19 cellular contexts compared by ENCODE assay signal in genomic region chr20:40954521-40955165, GRCh38.
"Had no signal": no experiment of that assay in that cellular context is flagged by ENCODE, and none has a peak within 500 bp of the region (broad histone marks: within the 10 kb centered on the region; RNA-seq: fewer than 3 reads in every experiment).

No MANE protein-coding gene starts in this region.

- H3K36me3 Mint-ChIP-seq: naive thymus-derived CD8-positive, alpha-beta T cell had no signal

- ATAC-seq: left ventricle myocardium superior; lower lobe of right lung; naive thymus-derived CD8-positive, alpha-beta T cell; pancreas; right lobe of liver; upper lobe of right lung had no signal

- H3K27ac Mint-ChIP-seq: immature natural killer cell; naive thymus-derived CD8-positive, alpha-beta T cell; nephron progenitor cell; stimulated activated effector memory CD8-positive, alpha-beta T cell treated with anti-CD3 and anti-CD28 coated beads, Interleukin-12 subunit alpha, Interleukin-12 subunit beta, amount 100 ng/mL, for 72 hours had no signal

- DNase-seq: cerebellar nuclear complex; dorsolateral prefrontal cortex; effector CD8-positive, alpha-beta T cell; esophagus squamous epithelium; foreskin melanocyte; hypothalamus; immature natural killer cell; left ventricle myocardium superior; lower lobe of right lung; naive thymus-derived CD8-positive, alpha-beta T cell; nephron progenitor cell; occipital lobe; pancreas; right lobe of liver; stimulated activated CD4-positive, alpha-beta T cell treated with anti-CD3 and anti-CD28 coated beads, Interleukin-12 subunit alpha, Interleukin-12 subunit beta, amount 100 ng/mL, for 4 hours; stimulated activated CD4-positive, alpha-beta T cell treated with anti-CD3 and anti-CD28 coated beads, Interleukin-4, amount 100 ng/mL, for 24 hours; stimulated activated naive CD8-positive, alpha-beta T cell treated with anti-CD3 and anti-CD28 coated beads, Interleukin-15, Interleukin-2, amounts not matched to agents 100 U/mL and 50 U/mL, for 24 hours; upper lobe of right lung had no signal

- H3K4me3 Mint-ChIP-seq: immature natural killer cell; naive thymus-derived CD8-positive, alpha-beta T cell; nephron progenitor cell; stimulated activated effector memory CD8-positive, alpha-beta T cell treated with anti-CD3 and anti-CD28 coated beads, Interleukin-12 subunit alpha, Interleukin-12 subunit beta, amount 100 ng/mL, for 72 hours had no signal

- H3K4me1 Mint-ChIP-seq: immature natural killer cell had no signal

- H3K9me3 Mint-ChIP-seq: immature natural killer cell had no signal
